In the genomic region with DNA sequence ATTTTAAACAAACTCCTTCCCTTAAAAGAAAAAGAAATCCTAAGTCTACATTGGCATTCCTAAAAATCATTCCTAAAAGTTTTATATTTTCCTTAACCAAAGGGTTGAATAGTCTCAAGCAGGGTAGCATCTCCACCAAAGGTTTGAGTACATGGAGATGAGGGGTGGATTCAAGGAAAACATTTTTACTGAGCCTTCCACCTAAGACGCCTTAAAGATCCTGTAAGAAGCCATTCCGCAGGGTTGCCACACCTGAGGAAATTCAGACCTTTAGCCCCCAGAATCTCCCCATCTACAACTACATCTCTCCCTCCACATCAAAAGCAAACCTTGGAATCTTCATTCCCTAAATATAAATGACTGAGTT, we compare ENCODE assay signal across 9 cellular contexts. TPM values are rescaled to one million over a fixed set of nuclear protein-coding genes. Genes with fewer than 3 reads are reported as not detected.
DNase-seq lines count a peak whose midpoint lies in the region; ATAC-seq and TF ChIP-seq lines count a peak whose summit lies in the region.
"Had no signal": no experiment of that assay in that cellular context is flagged by ENCODE, and none has a peak within 500 bp of the region (broad histone marks: within the 10 kb centered on the region; RNA-seq: fewer than 3 reads in every experiment).

No MANE protein-coding gene starts in this region.

- H3K36me3 ChIP-seq in Caco-2 (ENCODE audit: control insufficient read depth, insufficient read depth, low read length), result no peaks in the 10 kb centered on the region
- no peaks in the 10 kb centered on the region for H3K36me3 ChIP-seq in effector memory CD4-positive, alpha-beta T cell (ENCODE audit: control insufficient read depth, insufficient read depth, low read length)

- H3K36me3 Mint-ChIP-seq in Caco-2 (ENCODE audit: insufficient read depth, unreplicated experiment) (no peaks in the 10 kb centered on the region), neural crest cell (ENCODE audit: low read depth) (peaks cover 5% of the 10 kb centered on the region)

- peaks cover 23% of the 10 kb centered on the region for H3K4me1 Mint-ChIP-seq in Caco-2 (ENCODE audit: low read depth, unreplicated experiment)
- H3K4me1 Mint-ChIP-seq in neural crest cell, result peaks cover 12% of the 10 kb centered on the region

- CTCF ChIA-PET in Caco-2 (lab: Charles Lee), result interaction anchor here (0.7 to 2.1 kb wide), 10 partner anchors 8 to 99 kb away, joined by 3 to 9 read pairs (median 5); a partner anchor contains a TSS

- H3K4me3 Mint-ChIP-seq in Caco-2 (ENCODE audit: unreplicated experiment) (peak overlapping the region; percentile 25), neural crest cell (no peak overlapping the region)
- H3K4me3 Mint-ChIP-seq: activated naive CD8-positive, alpha-beta T cell treated with anti-CD3 and anti-CD28 coated beads for 36 hours had no signal

- H3K27me3 ChIP-seq in Caco-2 (replicated peaks; ENCODE audit: control insufficient read depth, insufficient read depth, low read length), result no peaks in the 10 kb centered on the region
- H3K27me3 ChIP-seq in effector memory CD4-positive, alpha-beta T cell (replicated peaks; ENCODE audit: control insufficient read depth, insufficient read depth, low read length, poor library complexity, severe bottlenecking), result no peaks in the 10 kb centered on the region

- H3K27me3 Mint-ChIP-seq in Caco-2 (ENCODE audit: insufficient read depth, unreplicated experiment) (no peaks in the 10 kb centered on the region), neural crest cell (ENCODE audit: low read depth) (no peaks in the 10 kb centered on the region)

- BruUV-seq in Caco-2 (replicated peaks; lab: Mats Ljungman, UMichigan), result TSS peak; percentile 92

- TF ChIP-seq CTCF in Caco-2 (IDR thresholded peaks at IDR 0.05; ENCODE audit: insufficient read depth in 1 of 2, low read depth in 1 of 2, low read length in 1 of 2, severe bottlenecking in 1 of 2, unreplicated experiment in 1 of 2) (no peak), neural crest cell (conservative IDR thresholded peaks at IDR 0.05) (peak; percentile 1)

- peaks cover 9% of the 10 kb centered on the region for H3K9me3 Mint-ChIP-seq in Caco-2 (ENCODE audit: unreplicated experiment)
- peaks cover 7% of the 10 kb centered on the region for H3K9me3 Mint-ChIP-seq in neural crest cell

- peaks cover 26% of the 10 kb centered on the region for H3K9me3 ChIP-seq in Caco-2
- H3K9me3 ChIP-seq in effector memory CD4-positive, alpha-beta T cell (ENCODE audit: control insufficient read depth, low read length), result no peaks in the 10 kb centered on the region

- peak in 1 of 2 experiments; percentile 24 for DNase-seq in Caco-2
- DNase-seq in effector memory CD4-positive, alpha-beta T cell, result no peak
- DNase-seq in neural crest cell (ENCODE audit: low read depth, low spot score), result no peak
- DNase-seq in activated T-cell treated with anti-CD3 and anti-CD28 coated beads for 4 hours, result no peak
- DNase-seq in NCI-H526 treated with DMSO at 0.1 percent for 48 hours (lab: John Stamatoyannopoulos, UW), result no peak
- DNase-seq in midbrain (lab: John Stamatoyannopoulos, UW), result no peak
- no peak for DNase-seq in NCI-H2081 treated with DMSO at 0.1 percent for 48 hours (lab: John Stamatoyannopoulos, UW)

- H3K27ac Mint-ChIP-seq in Caco-2 (ENCODE audit: unreplicated experiment) (peak overlapping the region; percentile 87), neural crest cell (ENCODE audit: unreplicated experiment) (no peak overlapping the region)
- H3K27ac Mint-ChIP-seq: activated naive CD8-positive, alpha-beta T cell treated with anti-CD3 and anti-CD28 coated beads for 36 hours had no signal

- POLR2A ChIA-PET in Caco-2 (lab: Charles Lee), result interaction anchor here (2.1 kb wide), 1 partner anchor 9 kb away, joined by 10 read pairs; no protein-coding TSS in a partner anchor

- no peak overlapping the region for H3K27ac ChIP-seq in effector memory CD4-positive, alpha-beta T cell (ENCODE audit: insufficient read depth, low read length, poor library complexity, severe bottlenecking)

- peaks cover 31% of the 10 kb centered on the region for H3K4me1 ChIP-seq in Caco-2
- peaks cover 7% of the 10 kb centered on the region for H3K4me1 ChIP-seq in effector memory CD4-positive, alpha-beta T cell (ENCODE audit: control insufficient read depth, insufficient read depth, low read length, poor library complexity, severe bottlenecking)

- no peak overlapping the region for H3K4me3 ChIP-seq in Caco-2 (ENCODE audit: low read depth, low read length)
- H3K4me3 ChIP-seq in effector memory CD4-positive, alpha-beta T cell (ENCODE audit: insufficient read depth, low read depth, low read length, poor library complexity, severe bottlenecking), result peak overlapping the region; percentile 35

- intact Hi-C loops in Caco-2 (cut with micrococcal nuclease; ENCODE audit: unreplicated experiment), result loop anchor here (1.0 to 5.0 kb wide), 6 partner anchors 7 to 193 kb away; a partner anchor contains a TSS

- ATAC-seq in HG03432 (IDR thresholded peaks at IDR 0.05; ENCODE audit: unreplicated experiment), result peak; percentile 16

RNA-seq across cellular contexts. Expression of a gene that starts 7.7 kb away (rescaled TPM):
- total RNA-seq in Caco-2 (2022) (102 and 127 TPM in 2 replicates), neural crest cell (21.0 and 21.5 TPM in 2 replicates)
